Comparison of ENCODE assay signal across 26 cellular contexts in the genomic region with DNA sequence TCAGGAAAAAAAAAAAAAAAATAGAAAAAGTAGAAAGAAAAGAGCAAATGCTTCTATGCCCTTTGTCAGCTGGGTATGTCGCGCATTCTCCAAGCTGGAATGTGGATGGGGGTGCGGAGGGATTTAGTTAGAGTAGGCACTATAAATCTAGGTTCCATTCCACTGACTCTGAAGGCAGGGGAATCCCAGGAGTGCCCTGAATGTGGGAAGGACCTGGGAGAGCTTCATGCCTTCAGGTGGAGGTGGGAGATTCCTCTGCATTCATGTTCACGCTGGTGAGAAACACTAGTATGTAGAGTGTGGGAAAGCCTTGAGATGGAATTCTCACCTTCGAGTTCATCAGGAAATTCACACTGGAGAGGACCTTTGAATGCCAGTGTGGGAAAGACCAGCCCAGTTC. TPM values are rescaled to one million over a fixed set of nuclear protein-coding genes. Genes with fewer than 3 reads are reported as not detected.
"Had no signal": no experiment of that assay in that cellular context is flagged by ENCODE, and none has a peak within 500 bp of the region (broad histone marks: within the 10 kb centered on the region; RNA-seq: fewer than 3 reads in every experiment).

No MANE protein-coding gene starts in this region.

- H3K27me3 Mint-ChIP-seq: stimulated activated memory B cell treated with anti-CD40 and anti-IgM and Interleukin-4, amounts not matched to agents 10 μg/mL and 1 μg/mL and 100 μg/mL, for 72 hours had no signal

- H3K4me3 Mint-ChIP-seq: stimulated activated memory B cell treated with anti-CD40 and anti-IgM and Interleukin-4, amounts not matched to agents 10 μg/mL and 1 μg/mL and 100 μg/mL, for 72 hours; stimulated activated naive CD8-positive, alpha-beta T cell treated with anti-CD3 and anti-CD28 coated beads, Interleukin-15, amount 100 ng/mL, for 72 hours had no signal

- H3K9me3 ChIP-seq: ovary had no signal

- H3K36me3 ChIP-seq: ovary, right atrium auricular region, right lobe of liver, upper lobe of left lung, vagina had no signal

- H3K4me1 Mint-ChIP-seq: nephron had no signal

- DNase-seq: islet precursor cell; left cardiac atrium; left ventricle myocardium inferior; midbrain; mucosa of descending colon; naive thymus-derived CD8-positive, alpha-beta T cell; ovary; right lobe of liver; stimulated activated CD4-positive, alpha-beta T cell treated with anti-CD3 and anti-CD28 coated beads, Interleukin-1b, Interleukin-23, amount 100 ng/mL, for 48 hours; stimulated activated CD4-positive, alpha-beta T cell treated with anti-CD3 and anti-CD28 coated beads, Interleukin-2, amount 100 ng/mL, for 48 hours; stimulated activated CD4-positive, alpha-beta T cell treated with anti-CD3 and anti-CD28 coated beads, Interleukin-4, amount 100 ng/mL, for 4 hours; stimulated activated CD8-positive, alpha-beta memory T cell treated with anti-CD3 and anti-CD28 coated beads, Interleukin-4, amount 100 ng/mL, for 48 hours; stimulated activated naive CD4-positive, alpha-beta T cell treated with Interleukin-2 at 50 U/mL for 16 hours; stimulated activated naive CD8-positive, alpha-beta T cell treated with anti-CD3 and anti-CD28 coated beads, Interleukin-15, amount 100 ng/mL, for 72 hours; substantia nigra; upper lobe of left lung had no signal

- H3K4me3 ChIP-seq: hepatocyte, left ventricle myocardium inferior, lung, mucosa of descending colon, ovary, right atrium auricular region, right lobe of liver, smooth muscle cell, tibial nerve, upper lobe of left lung, vagina had no signal

- ATAC-seq: left cardiac atrium; mucosa of descending colon; naive thymus-derived CD8-positive, alpha-beta T cell; right lobe of liver; stimulated activated memory B cell treated with anti-CD40 and anti-IgM and Interleukin-4, amounts not matched to agents 10 μg/mL and 1 μg/mL and 100 μg/mL, for 72 hours; stimulated activated naive CD8-positive, alpha-beta T cell treated with anti-CD3 and anti-CD28 coated beads, Interleukin-15, amount 100 ng/mL, for 72 hours had no signal

- H3K27ac ChIP-seq: hepatocyte, left ventricle myocardium inferior, ovary, right atrium auricular region, right lobe of liver, tibial nerve, upper lobe of left lung, vagina had no signal

- H3K27ac Mint-ChIP-seq: nephron; progenitor cell of endocrine pancreas; stimulated activated memory B cell treated with anti-CD40 and anti-IgM and Interleukin-4, amounts not matched to agents 10 μg/mL and 1 μg/mL and 100 μg/mL, for 72 hours; stimulated activated naive CD8-positive, alpha-beta T cell treated with anti-CD3 and anti-CD28 coated beads, Interleukin-15, amount 100 ng/mL, for 72 hours had no signal

- H3K27me3 ChIP-seq: hepatocyte, ovary, right atrium auricular region, right lobe of liver, vagina had no signal

RNA-seq across cellular contexts. Expression of a gene that starts 16.6 kb away (rescaled TPM):
- total RNA-seq: pulmonary artery endothelial cell, right atrium auricular region, smooth muscle cell had no signal
